ENCODE assay signal across 8 cellular contexts in genomic region chr7:139777304-139777890, GRCh38. TPM values are rescaled to one million over a fixed set of nuclear protein-coding genes. Genes with fewer than 3 reads are reported as not detected.
DNase-seq lines count a peak whose midpoint lies in the region; ATAC-seq lines count a peak whose summit lies in the region.

No MANE protein-coding gene starts in this region.

- H3K9me3 ChIP-seq in HUES6 (ENCODE audit: control insufficient read depth, insufficient read depth, low read depth, low read length) (no peaks in the 10 kb centered on the region), mucosa of rectum (ENCODE audit: control insufficient read depth in 2 of 2, low read length in 2 of 2) (no peaks in the 10 kb centered on the region), thymus (ENCODE audit: control insufficient read depth) (no peaks in the 10 kb centered on the region)

- H3K4me3 ChIP-seq in ACC112 (ENCODE audit: low read depth, low read length) (peak overlapping the region; percentile 79), HUES6 (ENCODE audit: low read depth, low read length) (peak overlapping the region; percentile 94), mucosa of rectum (ENCODE audit: low read length in 2 of 2) (peak overlapping the region; percentile 75 to 88), thymus (ENCODE audit: low read length) (peak overlapping the region; percentile 97)

- H3K9ac ChIP-seq in HUES6 (ENCODE audit: low read length), result peak overlapping the region; percentile 71
- H3K9ac ChIP-seq in mucosa of rectum (ENCODE audit: low read depth in 1 of 2, low read length in 2 of 2), result peak overlapping the region; percentile 77 to 90

- H3K4me1 Mint-ChIP-seq in activated CD4-positive, alpha-beta T cell treated with anti-CD3 and anti-CD28 coated beads, Interleukin-2, amount 10 ng/mL, durations not matched to agents 24 days and 14 days, result peaks cover 55% of the 10 kb centered on the region
- H3K4me1 Mint-ChIP-seq in effector memory CD8-positive, alpha-beta T cell (ENCODE audit: low read depth in 2 of 2), result peaks cover 31 to 36% of the 10 kb centered on the region in 2 donors

- H3K27me3 ChIP-seq in ACC112 (ENCODE audit: insufficient read depth, low read length) (no peaks in the 10 kb centered on the region), HUES6 (ENCODE audit: control insufficient read depth, insufficient read depth, low read length) (peaks cover 43% of the 10 kb centered on the region), mucosa of rectum (ENCODE audit: control insufficient read depth in 2 of 2, insufficient read depth in 2 of 2, low read length in 2 of 2) (no peaks in the 10 kb centered on the region), thymus (ENCODE audit: control insufficient read depth, insufficient read depth) (peaks cover 8% of the 10 kb centered on the region)

- no peaks in the 10 kb centered on the region for H3K9me3 Mint-ChIP-seq in activated CD4-positive, alpha-beta T cell treated with anti-CD3 and anti-CD28 coated beads, Interleukin-2, amount 10 ng/mL, durations not matched to agents 24 days and 14 days
- no peaks in the 10 kb centered on the region for H3K9me3 Mint-ChIP-seq in effector memory CD8-positive, alpha-beta T cell

- H3K4me3 Mint-ChIP-seq in activated CD4-positive, alpha-beta T cell treated with anti-CD3 and anti-CD28 coated beads, Interleukin-2, amount 10 ng/mL, durations not matched to agents 24 days and 14 days, result peak overlapping the region; percentile 99
- peak overlapping the region; percentile 95 to 99 for H3K4me3 Mint-ChIP-seq in effector memory CD8-positive, alpha-beta T cell

- peaks cover 8% of the 10 kb centered on the region for H3K36me3 Mint-ChIP-seq in activated CD4-positive, alpha-beta T cell treated with anti-CD3 and anti-CD28 coated beads, Interleukin-2, amount 10 ng/mL, durations not matched to agents 24 days and 14 days (ENCODE audit: low read depth)
- peaks cover 4% of the 10 kb centered on the region for H3K36me3 Mint-ChIP-seq in effector memory CD8-positive, alpha-beta T cell (ENCODE audit: insufficient read depth)

- peak; percentile 35 for ATAC-seq in GM19023 (IDR thresholded peaks at IDR 0.05; ENCODE audit: unreplicated experiment)
- peak; percentile 53 for ATAC-seq in effector memory CD8-positive, alpha-beta T cell (replicated peaks)

- DNase-seq in activated CD4-positive, alpha-beta T cell treated with anti-CD3 and anti-CD28 coated beads, Interleukin-2, amount 10 ng/mL, durations not matched to agents 24 days and 14 days, result peak; percentile 81
- DNase-seq in effector memory CD8-positive, alpha-beta T cell, result peak; percentile 21 to 33 (median 27)
- no peak for DNase-seq in GOT3 (lab: John Stamatoyannopoulos, UW)

- H3K36me3 ChIP-seq in ACC112 (ENCODE audit: insufficient read depth, low read length) (peaks cover 21% of the 10 kb centered on the region), HUES6 (ENCODE audit: control insufficient read depth, insufficient read depth, low read length) (no peaks in the 10 kb centered on the region), mucosa of rectum (ENCODE audit: control insufficient read depth in 2 of 2, insufficient read depth in 2 of 2, low read length in 2 of 2) (no peaks in the 10 kb centered on the region), thymus (ENCODE audit: control insufficient read depth, insufficient read depth) (no peaks in the 10 kb centered on the region)

- H2AFZ ChIP-seq in ACC112 (ENCODE audit: low read length, unreplicated experiment), result no peak overlapping the region

- peak overlapping the region; percentile 97 for H3K27ac ChIP-seq in ACC112 (ENCODE audit: low read depth, low read length)
- no peak overlapping the region for H3K27ac ChIP-seq in HUES6 (ENCODE audit: low read depth, low read length)
- peak overlapping the region; percentile 78 to 86 for H3K27ac ChIP-seq in mucosa of rectum (ENCODE audit: low read depth in 2 of 2, low read length in 2 of 2)
- H3K27ac ChIP-seq in thymus (ENCODE audit: low read depth), result peak overlapping the region; percentile 87

- H3K27ac Mint-ChIP-seq in activated CD4-positive, alpha-beta T cell treated with anti-CD3 and anti-CD28 coated beads, Interleukin-2, amount 10 ng/mL, durations not matched to agents 24 days and 14 days, result peak overlapping the region; percentile 99
- H3K27ac Mint-ChIP-seq in effector memory CD8-positive, alpha-beta T cell, result peak overlapping the region; percentile 98

- intact Hi-C loops in activated CD4-positive, alpha-beta T cell treated with anti-CD3 and anti-CD28 coated beads, Interleukin-2, amount 10 ng/mL, durations not matched to agents 24 days and 14 days (cut with micrococcal nuclease), result loop anchor here (5.0 to 10.0 kb wide), 4 partner anchors 50 to 1237 kb away; partner anchors contain the start of genes MRPS33 and TBXAS1

- peaks cover 52% of the 10 kb centered on the region for H3K4me1 ChIP-seq in ACC112 (ENCODE audit: control insufficient read depth, insufficient read depth, low read length, unreplicated experiment)
- 0 out of 2 replicates have a peak, but pooled peaks cover 5% of the 10 kb centered on the region for H3K4me1 ChIP-seq in HUES6 (ENCODE audit: control insufficient read depth, insufficient read depth, low read length)
- H3K4me1 ChIP-seq in mucosa of rectum (ENCODE audit: control insufficient read depth in 2 of 2, insufficient read depth in 2 of 2, low read length in 2 of 2), result peaks cover 13 to 20% of the 10 kb centered on the region in 2 donors
- H3K4me1 ChIP-seq in thymus (ENCODE audit: control insufficient read depth, insufficient read depth, low read length), result peaks cover 13% of the 10 kb centered on the region

- WGBS in thymus, result under 1% methylated on average over 88 of the region's 88 CpGs

- peaks cover 20% of the 10 kb centered on the region for H3K27me3 Mint-ChIP-seq in activated CD4-positive, alpha-beta T cell treated with anti-CD3 and anti-CD28 coated beads, Interleukin-2, amount 10 ng/mL, durations not matched to agents 24 days and 14 days
- H3K27me3 Mint-ChIP-seq in effector memory CD8-positive, alpha-beta T cell, result peaks cover 14 to 23% of the 10 kb centered on the region in 2 donors

- peaks cover 89% of the 10 kb centered on the region for H3K79me2 ChIP-seq in ACC112 (ENCODE audit: control insufficient read depth, insufficient read depth, low read length, unreplicated experiment)

RNA-seq across cellular contexts. Expression of gene HIPK2, which starts 0.4 kb away (rescaled TPM):
- 23.9 and 26.1 TPM in 2 replicates for total RNA-seq in activated CD4-positive, alpha-beta T cell treated with anti-CD3 and anti-CD28 coated beads, Interleukin-2, amount 10 ng/mL, durations not matched to agents 24 days and 14 days
- polyA plus RNA-seq in thymus, result 5.8 TPM

RNA-seq across cellular contexts. Expression of gene TBXAS1, which starts 51.7 kb away (rescaled TPM):
- total RNA-seq in activated CD4-positive, alpha-beta T cell treated with anti-CD3 and anti-CD28 coated beads, Interleukin-2, amount 10 ng/mL, durations not matched to agents 24 days and 14 days, result 1.8 and 3.5 TPM in 2 replicates
- polyA plus RNA-seq in thymus, result 16.3 TPM
